Comparison of ENCODE assay signal across 1 cellular context in genomic region chr13:40789275-40790231, GRCh38.
A peak's percentile ranks its signal among the peaks of the same experiment; 100 is the strongest.
TF ChIP-seq lines count a peak whose summit lies in the region.

Gene SLC25A15, plus strand, starts transcription at chr13:40789611. Its CDS starts 3,616 bp downstream, at chr13:40793227.

TF ChIP-seq in K562, 482 proteins besides CTCF, POLR2A, EP300 and RAD21 (continued from another document and continues in another):
- TF ChIP-seq ZBTB7A (IDR thresholded peaks at IDR 0.05; ENCODE audit: borderline replicate concordance, control insufficient read depth, low read depth, low read length) (peak; percentile 85; the same call in 1 of the 2 replicates), C11orf30 (IDR thresholded peaks at IDR 0.05; ENCODE audit: low read depth) (no peak), U2AF1 (optimal IDR thresholded peaks at IDR 0.05; ENCODE audit: low read depth, low read length) (no peak), GABPB1 (CRISPR knock-in tag; IDR thresholded peaks at IDR 0.05) (0 out of 2 replicates have a peak, but pooled peaks have one; percentile 11), ERF (CRISPR knock-in tag; IDR thresholded peaks at IDR 0.05) (no peak), ZNF639 (CRISPR knock-in tag; conservative IDR thresholded peaks at IDR 0.05 in 1 of 2, IDR thresholded peaks at IDR 0.05 in 1 of 2) (peak in 1 of 2 experiments; percentile 92; a peak in 2 of 4 replicates), ZNF121 (CRISPR knock-in tag; conservative IDR thresholded peaks at IDR 0.05) (no peak), ZNF507 (tag; conservative IDR thresholded peaks at IDR 0.05) (no peak), TRIM28 (IDR thresholded peaks at IDR 0.05) (no peak), EWSR1 (IDR thresholded peaks at IDR 0.05; ENCODE audit: borderline replicate concordance, low read depth, partially characterized antibody) (no peak), ATF7 (IDR thresholded peaks at IDR 0.05) (no peak), RBBP5 (IDR thresholded peaks at IDR 0.05; ENCODE audit: borderline replicate concordance, insufficient read depth, low read length, poor library complexity, severe bottlenecking) (peak; percentile 75), HMGN3 (IDR thresholded peaks at IDR 0.05; ENCODE audit: borderline replicate concordance, extremely low read depth, insufficient read length, low read depth, low read length) (peak; percentile 51), NR2C2 (CRISPR knock-in tag; IDR thresholded peaks at IDR 0.05) (no peak), NR2C2 (tag; IDR thresholded peaks at IDR 0.05) (peak; percentile 77), SMAD4 (CRISPR knock-in tag; conservative IDR thresholded peaks at IDR 0.05) (no peak; the same call in 1 of the 2 replicates), KLF13 (tag; IDR thresholded peaks at IDR 0.05; ENCODE audit: borderline replicate concordance, low read depth) (peak; percentile 46; the same call in 1 of the 2 replicates), STAT5B (CRISPR knock-in tag; IDR thresholded peaks at IDR 0.05) (no peak), RB1 (IDR thresholded peaks at IDR 0.05; ENCODE audit: low read depth) (peak; percentile 69), ZNF436 (CRISPR knock-in tag; IDR thresholded peaks at IDR 0.05) (no peak), KAT8 (IDR thresholded peaks at IDR 0.05; ENCODE audit: low read depth) (no peak), TFAP4 (CRISPR knock-in tag; IDR thresholded peaks at IDR 0.05; ENCODE audit: borderline replicate concordance) (peak; percentile 18; the same call in 1 of the 2 replicates), ZBTB1 (CRISPR knock-in tag; IDR thresholded peaks at IDR 0.05; ENCODE audit: borderline replicate concordance, low read depth) (no peak), NONO (IDR thresholded peaks at IDR 0.05; ENCODE audit: low read depth in 2 of 2, low read length in 1 of 2) (peak; percentile 20 to 52; a peak in 1 of 4 replicates), TAF1 (IDR thresholded peaks at IDR 0.05; ENCODE audit: control insufficient read depth, extremely low read depth, insufficient read depth, low read length, severe bottlenecking) (peak; percentile 52), POLR2G (IDR thresholded peaks at IDR 0.05; ENCODE audit: low read depth, low read length) (peak; percentile 88), FUS (optimal IDR thresholded peaks at IDR 0.05; ENCODE audit: low read depth, low read length) (no peak), TBL1XR1 (IDR thresholded peaks at IDR 0.05; ENCODE audit: low read length in 2 of 2) (no peak), BHLHE40 (IDR thresholded peaks at IDR 0.05; ENCODE audit: low read length) (peak; percentile 82), RAD51 (IDR thresholded peaks at IDR 0.05; ENCODE audit: borderline replicate concordance, low read depth) (no peak), KLF1 (tag; IDR thresholded peaks at IDR 0.05) (peak; percentile 41; the same call in 1 of the 2 replicates), SOX6 (IDR thresholded peaks at IDR 0.05) (no peak), ZFP30 (CRISPR knock-in tag; IDR thresholded peaks at IDR 0.05; ENCODE audit: borderline replicate concordance) (no peak), ZNF175 (CRISPR knock-in tag; IDR thresholded peaks at IDR 0.05; ENCODE audit: low read depth) (no peak), PHB (CRISPR knock-in tag; IDR thresholded peaks at IDR 0.05) (no peak), ZNF586 (CRISPR knock-in tag; conservative IDR thresholded peaks at IDR 0.05) (no peak)
- TF ChIP-seq, protein P1, sequence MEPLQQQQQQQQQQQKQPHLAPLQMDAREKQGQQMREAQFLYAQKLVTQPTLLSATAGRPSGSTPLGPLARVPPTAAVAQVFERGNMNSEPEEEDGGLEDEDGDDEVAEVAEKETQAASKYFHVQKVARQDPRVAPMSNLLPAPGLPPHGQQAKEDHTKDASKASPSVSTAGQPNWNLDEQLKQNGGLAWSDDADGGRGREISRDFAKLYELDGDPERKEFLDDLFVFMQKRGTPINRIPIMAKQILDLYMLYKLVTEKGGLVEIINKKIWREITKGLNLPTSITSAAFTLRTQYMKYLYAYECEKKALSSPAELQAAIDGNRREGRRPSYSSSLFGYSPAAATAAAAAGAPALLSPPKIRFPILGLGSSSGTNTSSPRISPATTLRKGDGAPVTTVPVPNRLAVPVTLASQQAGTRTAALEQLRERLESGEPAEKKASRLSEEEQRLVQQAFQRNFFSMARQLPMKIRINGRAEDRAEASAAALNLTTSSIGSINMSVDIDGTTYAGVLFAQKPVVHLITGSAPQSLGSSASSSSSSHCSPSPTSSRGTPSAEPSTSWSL (CRISPR knock-in tag; IDR thresholded peaks at IDR 0.05; ENCODE audit: borderline replicate concordance): no peak
- TF ChIP-seq, protein P2, sequence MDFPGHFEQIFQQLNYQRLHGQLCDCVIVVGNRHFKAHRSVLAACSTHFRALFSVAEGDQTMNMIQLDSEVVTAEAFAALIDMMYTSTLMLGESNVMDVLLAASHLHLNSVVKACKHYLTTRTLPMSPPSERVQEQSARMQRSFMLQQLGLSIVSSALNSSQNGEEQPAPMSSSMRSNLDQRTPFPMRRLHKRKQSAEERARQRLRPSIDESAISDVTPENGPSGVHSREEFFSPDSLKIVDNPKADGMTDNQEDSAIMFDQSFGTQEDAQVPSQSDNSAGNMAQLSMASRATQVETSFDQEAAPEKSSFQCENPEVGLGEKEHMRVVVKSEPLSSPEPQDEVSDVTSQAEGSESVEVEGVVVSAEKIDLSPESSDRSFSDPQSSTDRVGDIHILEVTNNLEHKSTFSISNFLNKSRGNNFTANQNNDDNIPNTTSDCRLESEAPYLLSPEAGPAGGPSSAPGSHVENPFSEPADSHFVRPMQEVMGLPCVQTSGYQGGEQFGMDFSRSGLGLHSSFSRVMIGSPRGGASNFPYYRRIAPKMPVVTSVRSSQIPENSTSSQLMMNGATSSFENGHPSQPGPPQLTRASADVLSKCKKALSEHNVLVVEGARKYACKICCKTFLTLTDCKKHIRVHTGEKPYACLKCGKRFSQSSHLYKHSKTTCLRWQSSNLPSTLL (IDR thresholded peaks at IDR 0.05): no peak
- TF ChIP-seq, protein P3, sequence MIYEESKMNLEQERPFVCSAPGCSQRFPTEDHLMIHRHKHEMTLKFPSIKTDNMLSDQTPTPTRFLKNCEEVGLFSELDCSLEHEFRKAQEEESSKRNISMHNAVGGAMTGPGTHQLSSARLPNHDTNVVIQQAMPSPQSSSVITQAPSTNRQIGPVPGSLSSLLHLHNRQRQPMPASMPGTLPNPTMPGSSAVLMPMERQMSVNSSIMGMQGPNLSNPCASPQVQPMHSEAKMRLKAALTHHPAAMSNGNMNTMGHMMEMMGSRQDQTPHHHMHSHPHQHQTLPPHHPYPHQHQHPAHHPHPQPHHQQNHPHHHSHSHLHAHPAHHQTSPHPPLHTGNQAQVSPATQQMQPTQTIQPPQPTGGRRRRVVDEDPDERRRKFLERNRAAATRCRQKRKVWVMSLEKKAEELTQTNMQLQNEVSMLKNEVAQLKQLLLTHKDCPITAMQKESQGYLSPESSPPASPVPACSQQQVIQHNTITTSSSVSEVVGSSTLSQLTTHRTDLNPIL (CRISPR knock-in tag; IDR thresholded peaks at IDR 0.05): no peak
- TF ChIP-seq, protein P4, sequence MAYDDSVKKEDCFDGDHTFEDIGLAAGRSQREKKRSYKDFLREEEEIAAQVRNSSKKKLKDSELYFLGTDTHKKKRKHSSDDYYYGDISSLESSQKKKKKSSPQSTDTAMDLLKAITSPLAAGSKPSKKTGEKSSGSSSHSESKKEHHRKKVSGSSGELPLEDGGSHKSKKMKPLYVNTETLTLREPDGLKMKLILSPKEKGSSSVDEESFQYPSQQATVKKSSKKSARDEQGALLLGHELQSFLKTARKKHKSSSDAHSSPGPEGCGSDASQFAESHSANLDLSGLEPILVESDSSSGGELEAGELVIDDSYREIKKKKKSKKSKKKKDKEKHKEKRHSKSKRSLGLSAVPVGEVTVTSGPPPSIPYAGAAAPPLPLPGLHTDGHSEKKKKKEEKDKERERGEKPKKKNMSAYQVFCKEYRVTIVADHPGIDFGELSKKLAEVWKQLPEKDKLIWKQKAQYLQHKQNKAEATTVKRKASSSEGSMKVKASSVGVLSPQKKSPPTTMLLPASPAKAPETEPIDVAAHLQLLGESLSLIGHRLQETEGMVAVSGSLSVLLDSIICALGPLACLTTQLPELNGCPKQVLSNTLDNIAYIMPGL (CRISPR knock-in tag; IDR thresholded peaks at IDR 0.05): 0 out of 2 replicates have a peak, but pooled peaks have one; percentile 37
- TF ChIP-seq, protein P5, sequence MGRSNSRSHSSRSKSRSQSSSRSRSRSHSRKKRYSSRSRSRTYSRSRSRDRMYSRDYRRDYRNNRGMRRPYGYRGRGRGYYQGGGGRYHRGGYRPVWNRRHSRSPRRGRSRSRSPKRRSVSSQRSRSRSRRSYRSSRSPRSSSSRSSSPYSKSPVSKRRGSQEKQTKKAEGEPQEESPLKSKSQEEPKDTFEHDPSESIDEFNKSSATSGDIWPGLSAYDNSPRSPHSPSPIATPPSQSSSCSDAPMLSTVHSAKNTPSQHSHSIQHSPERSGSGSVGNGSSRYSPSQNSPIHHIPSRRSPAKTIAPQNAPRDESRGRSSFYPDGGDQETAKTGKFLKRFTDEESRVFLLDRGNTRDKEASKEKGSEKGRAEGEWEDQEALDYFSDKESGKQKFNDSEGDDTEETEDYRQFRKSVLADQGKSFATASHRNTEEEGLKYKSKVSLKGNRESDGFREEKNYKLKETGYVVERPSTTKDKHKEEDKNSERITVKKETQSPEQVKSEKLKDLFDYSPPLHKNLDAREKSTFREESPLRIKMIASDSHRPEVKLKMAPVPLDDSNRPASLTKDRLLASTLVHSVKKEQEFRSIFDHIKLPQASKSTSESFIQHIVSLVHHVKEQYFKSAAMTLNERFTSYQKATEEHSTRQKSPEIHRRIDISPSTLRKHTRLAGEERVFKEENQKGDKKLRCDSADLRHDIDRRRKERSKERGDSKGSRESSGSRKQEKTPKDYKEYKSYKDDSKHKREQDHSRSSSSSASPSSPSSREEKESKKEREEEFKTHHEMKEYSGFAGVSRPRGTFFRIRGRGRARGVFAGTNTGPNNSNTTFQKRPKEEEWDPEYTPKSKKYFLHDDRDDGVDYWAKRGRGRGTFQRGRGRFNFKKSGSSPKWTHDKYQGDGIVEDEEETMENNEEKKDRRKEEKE (IDR thresholded peaks at IDR 0.05; ENCODE audit: borderline replicate concordance in 1 of 2, control insufficient read depth in 1 of 2, low read depth in 2 of 2, low read length in 1 of 2): no peak
- TF ChIP-seq, protein P6, sequence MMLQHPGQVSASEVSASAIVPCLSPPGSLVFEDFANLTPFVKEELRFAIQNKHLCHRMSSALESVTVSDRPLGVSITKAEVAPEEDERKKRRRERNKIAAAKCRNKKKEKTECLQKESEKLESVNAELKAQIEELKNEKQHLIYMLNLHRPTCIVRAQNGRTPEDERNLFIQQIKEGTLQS (IDR thresholded peaks at IDR 0.05): no peak
- TF ChIP-seq, protein P6 (CRISPR knock-in tag; conservative IDR thresholded peaks at IDR 0.05): no peak
